Comparison of ENCODE assay signal across 12 cellular contexts in the genomic region with DNA sequence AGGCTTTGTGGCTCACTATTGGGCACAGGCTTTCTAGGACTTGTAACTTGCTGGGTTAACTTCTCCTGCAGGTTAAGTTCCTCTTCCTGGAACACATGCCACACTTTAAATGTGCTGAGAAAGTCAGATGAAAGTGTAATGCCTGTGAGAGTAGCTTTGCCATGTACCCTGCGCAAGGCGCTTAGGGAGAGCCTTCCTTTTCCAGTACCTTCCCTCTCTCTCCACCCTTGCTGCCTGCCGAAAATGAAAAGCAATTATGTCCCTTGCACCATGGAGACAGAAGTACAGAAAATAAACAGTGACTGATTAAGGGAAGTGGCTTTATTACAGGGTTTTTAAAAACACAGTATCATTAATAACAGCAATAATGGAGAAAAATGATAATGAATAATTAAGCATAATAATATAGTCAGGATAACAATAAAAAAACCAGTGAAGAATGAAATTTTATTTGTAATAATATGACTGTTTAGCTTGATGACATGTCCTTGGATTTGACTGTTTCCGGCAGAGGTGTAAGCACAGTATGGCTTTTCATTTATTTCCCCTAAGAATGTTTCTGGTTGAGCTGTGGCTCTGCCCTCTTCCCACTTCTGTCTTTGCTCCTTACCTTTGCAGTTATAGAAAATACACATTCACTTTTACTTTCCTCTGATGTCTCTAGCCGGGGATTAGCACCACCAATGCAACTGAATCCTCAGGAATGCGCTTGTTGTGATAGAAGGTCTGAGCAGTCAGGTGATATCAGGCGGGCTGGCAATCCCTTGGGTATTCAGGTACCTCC.
DNase-seq lines count a peak whose midpoint lies in the region; ATAC-seq, FAIRE-seq and TF ChIP-seq lines count a peak whose summit lies in the region.
"Had no signal": no experiment of that assay in that cellular context is flagged by ENCODE, and none has a peak within 500 bp of the region (broad histone marks: within the 10 kb centered on the region; RNA-seq: fewer than 3 reads in every experiment).

No MANE protein-coding gene starts in this region.

- H3K36me3 ChIP-seq in kidney (ENCODE audit: control insufficient read depth in 1 of 2, insufficient read depth in 2 of 2, low read length in 2 of 2): no peaks in the 10 kb centered on the region
- H3K36me3 ChIP-seq: esophagus squamous epithelium, Peyer's patch had no signal

- TF ChIP-seq CTCF in kidney (IDR thresholded peaks at IDR 0.05; ENCODE audit: borderline replicate concordance, extremely low read depth, insufficient read depth) (no peak), GM10248 (IDR thresholded peaks at IDR 0.05; ENCODE audit: control extremely low read depth, extremely low read depth, low read depth, missing control alignments) (no peak)

- DNase-seq in ELF-1 (ENCODE audit: low read depth, low spot score): peak; percentile 62
- peak; percentile 42 for DNase-seq in OCI-M1 (lab: John Stamatoyannopoulos, UW)
- DNase-seq in kidney: no peak
- no peak for DNase-seq in NCI-H524 treated with DMSO at 0.1 percent for 48 hours (lab: John Stamatoyannopoulos, UW)
- DNase-seq in GM10248 (ENCODE audit: extremely low spot score): no peak
- no peak for DNase-seq in NCI-H2107 treated with DMSO at 0.1 percent for 48 hours (lab: John Stamatoyannopoulos, UW; ENCODE audit: unreplicated experiment)
- DNase-seq in NCI-H128 (lab: John Stamatoyannopoulos, UW; ENCODE audit: unreplicated experiment): no peak
- DNase-seq: esophagus squamous epithelium; posterior cingulate gyrus; stimulated activated naive CD4-positive, alpha-beta T cell had no signal

- peaks cover 0 to 5% of the 10 kb centered on the region in 2 donors for H3K9me3 ChIP-seq in kidney (ENCODE audit: control insufficient read depth in 1 of 2, low read length in 2 of 2)
- H3K9me3 ChIP-seq: esophagus squamous epithelium, Peyer's patch had no signal

- no peaks in the 10 kb centered on the region for H3K4me1 ChIP-seq in kidney (ENCODE audit: control insufficient read depth in 1 of 2, insufficient read depth in 1 of 2, low read depth in 1 of 2, low read length in 2 of 2)

- intact Hi-C loops in kidney (cut with DNase I): no loop called here

- POLR2A ChIA-PET in GM10248 (lab: Yijun Ruan, JAX): no interaction called here

- peak; percentile 33 for ATAC-seq in HG02798 (IDR thresholded peaks at IDR 0.05; ENCODE audit: poor library complexity, unreplicated experiment)

- no peak for FAIRE-seq in kidney (lab: Jason Lieb, UNC)

- peak overlapping the region in 1 of 2 donors; percentile 2 for H3K9ac ChIP-seq in kidney (ENCODE audit: low read length in 2 of 2)

- H3K27ac ChIP-seq in kidney (ENCODE audit: low read depth in 2 of 2, low read length in 2 of 2): peak overlapping the region; percentile 29 to 35
- H3K27ac ChIP-seq: esophagus squamous epithelium had no signal

- CTCF ChIA-PET in GM10248 (lab: Yijun Ruan, JAX): no interaction called here

- H3K4me3 ChIP-seq in kidney (ENCODE audit: low read length in 2 of 2): peak overlapping the region; percentile 44 to 54
- H3K4me3 ChIP-seq: esophagus squamous epithelium had no signal

Comparison
In these comparisons a context has a peak if more than half of its experiments do, and no peak if none do; other contexts are left out.
1. DNase-seq: peak in ELF-1 (single experiment) and OCI-M1 (single experiment); none in kidney (single experiment), NCI-H524 treated with DMSO at 0.1 percent for 48 hours (single experiment), GM10248 (single experiment), NCI-H2107 treated with DMSO at 0.1 percent for 48 hours (single experiment) and NCI-H128 (single experiment).